Comparison of ENCODE assay signal across 8 cellular contexts in genomic region chr20:3818155-3819151, GRCh38. TPM values are rescaled to one million over a fixed set of nuclear protein-coding genes. Genes with fewer than 3 reads are reported as not detected.
DNase-seq lines count a peak whose midpoint lies in the region; ATAC-seq lines count a peak whose summit lies in the region.

No MANE protein-coding gene starts in this region.

- peak overlapping the region; percentile 55 for H3K27ac Mint-ChIP-seq in activated naive CD4-positive, alpha-beta T cell treated with anti-CD3 and anti-CD28 coated beads, Interleukin-2, amount 10 ng/mL, durations not matched to agents 7 days and 5 days
- H3K27ac Mint-ChIP-seq in activated naive CD4-positive, alpha-beta T cell treated with anti-CD3 and anti-CD28 coated beads, Interleukin-2, amount 50 U/mL, for 72 hours, result peak overlapping the region in 1 of 2 donors; percentile 96
- peak overlapping the region; percentile 96 for H3K27ac Mint-ChIP-seq in T-helper 17 cell

- peak overlapping the region; percentile 46 for H3K4ac ChIP-seq in neuronal stem cell (ENCODE audit: low read length)

- H3K4me3 ChIP-seq in neuronal stem cell (ENCODE audit: low read length in 2 of 2), result no peak overlapping the region

- no peak overlapping the region for H3K4me2 ChIP-seq in neuronal stem cell (ENCODE audit: insufficient read depth, low read length, poor library complexity, severe bottlenecking)

- no peak overlapping the region for H4K91ac ChIP-seq in neuronal stem cell (ENCODE audit: low read depth, low read length, poor library complexity)

- H4K8ac ChIP-seq in neuronal stem cell (ENCODE audit: low read depth, low read length), result no peak overlapping the region

- no peak overlapping the region for H3K9ac ChIP-seq in neuronal stem cell (ENCODE audit: low read depth, low read length, poor library complexity)

- H2BK15ac ChIP-seq in neuronal stem cell (ENCODE audit: low read length), result peak overlapping the region; percentile 20

- ATAC-seq in activated naive CD4-positive, alpha-beta T cell treated with anti-CD3 and anti-CD28 coated beads, Interleukin-2, amount 50 U/mL, for 72 hours, result no peak
- no peak for ATAC-seq in T-helper 17 cell
- no peak for ATAC-seq in GM18519 (IDR thresholded peaks at IDR 0.05; ENCODE audit: low FRiP score, unreplicated experiment)
- no peak for ATAC-seq in HG02981 (IDR thresholded peaks at IDR 0.05; ENCODE audit: unreplicated experiment)

- peak overlapping the region; percentile 18 for H3K23ac ChIP-seq in neuronal stem cell (ENCODE audit: low read depth, low read length, poor library complexity)

- H3K27ac ChIP-seq in neuronal stem cell (replicated peaks; ENCODE audit: low read length), result no peak overlapping the region

- no peaks in the 10 kb centered on the region for H3K9me3 ChIP-seq in T-helper 17 cell (ENCODE audit: control insufficient read depth, low read length, poor library complexity, severe bottlenecking)
- no peaks in the 10 kb centered on the region for H3K9me3 ChIP-seq in neuronal stem cell (replicated peaks in 1 of 2; ENCODE audit: control insufficient read depth in 2 of 2, insufficient read depth in 1 of 2, low read depth in 1 of 2, low read length in 2 of 2)

- no peak overlapping the region for H2BK5ac ChIP-seq in neuronal stem cell (ENCODE audit: low read length)

- H2BK120ac ChIP-seq in neuronal stem cell (ENCODE audit: low read depth, low read length), result peak overlapping the region; percentile 32

- CTCF ChIA-PET in activated naive CD4-positive, alpha-beta T cell treated with anti-CD3 and anti-CD28 coated beads, Interleukin-2, amount 10 ng/mL, durations not matched to agents 7 days and 5 days (lab: Charles Lee), result interaction anchor here (0.6 to 3.8 kb wide), 11 partner anchors 13 to 338 kb away, joined by 3 to 52 read pairs (median 7); partner anchors contain the start of genes ADISSP, CDC25B and CENPB

- no peaks in the 10 kb centered on the region for H3K27me3 ChIP-seq in neuronal stem cell (ENCODE audit: control insufficient read depth in 3 of 3, insufficient read depth in 3 of 3, low read depth in 1 of 3, low read length in 3 of 3)

- H3K36me3 ChIP-seq in neuronal stem cell (replicated peaks in 1 of 2; ENCODE audit: control insufficient read depth in 2 of 2, insufficient read depth in 2 of 2, low read length in 2 of 2), result peaks cover 0 to 14% of the 10 kb centered on the region in 2 donors

- no peaks in the 10 kb centered on the region for H3K9me3 Mint-ChIP-seq in activated naive CD4-positive, alpha-beta T cell treated with anti-CD3 and anti-CD28 coated beads, Interleukin-2, amount 10 ng/mL, durations not matched to agents 7 days and 5 days
- H3K9me3 Mint-ChIP-seq in activated naive CD4-positive, alpha-beta T cell treated with anti-CD3 and anti-CD28 coated beads, Interleukin-2, amount 50 U/mL, for 72 hours, result no peaks in the 10 kb centered on the region

- H2BK12ac ChIP-seq in neuronal stem cell (ENCODE audit: low read length), result peak overlapping the region; percentile 33

- H3K79me1 ChIP-seq in neuronal stem cell (ENCODE audit: low read depth, low read length), result peaks cover 3% of the 10 kb centered on the region

- H3K4me1 ChIP-seq in neuronal stem cell (ENCODE audit: control insufficient read depth in 2 of 2, insufficient read depth in 1 of 2, low read depth in 1 of 2, low read length in 2 of 2), result peaks cover 7 to 11% of the 10 kb centered on the region in 2 donors

- no peaks in the 10 kb centered on the region for H3K27me3 Mint-ChIP-seq in activated naive CD4-positive, alpha-beta T cell treated with anti-CD3 and anti-CD28 coated beads, Interleukin-2, amount 10 ng/mL, durations not matched to agents 7 days and 5 days
- no peaks in the 10 kb centered on the region for H3K27me3 Mint-ChIP-seq in T-helper 17 cell

- no peak overlapping the region for H3K14ac ChIP-seq in neuronal stem cell (ENCODE audit: low read length)

- peak overlapping the region; percentile 35 for H3K18ac ChIP-seq in neuronal stem cell (ENCODE audit: low read length)

- H2AK5ac ChIP-seq in neuronal stem cell (ENCODE audit: low read depth, low read length), result peak overlapping the region; percentile 67

- DNase-seq in activated naive CD4-positive, alpha-beta T cell treated with anti-CD3 and anti-CD28 coated beads, Interleukin-2, amount 10 ng/mL, durations not matched to agents 7 days and 5 days, result peak; percentile 36
- DNase-seq in activated naive CD4-positive, alpha-beta T cell treated with anti-CD3 and anti-CD28 coated beads, Interleukin-2, amount 50 U/mL, for 72 hours (ENCODE audit: low spot score in 2 of 2), result no peak
- DNase-seq in NCI-H1105 (lab: John Stamatoyannopoulos, UW) (peak; percentile 34), T-helper 17 cell (no peak), fibroblast of peridontal ligament (ENCODE audit: extremely low read depth) (peak; percentile 71), neuronal stem cell (ENCODE audit: low spot score) (no peak)

- H3K4me3 Mint-ChIP-seq in activated naive CD4-positive, alpha-beta T cell treated with anti-CD3 and anti-CD28 coated beads, Interleukin-2, amount 10 ng/mL, durations not matched to agents 7 days and 5 days, result no peak overlapping the region
- no peak overlapping the region for H3K4me3 Mint-ChIP-seq in T-helper 17 cell

- peaks cover 70% of the 10 kb centered on the region for H3K4me1 Mint-ChIP-seq in activated naive CD4-positive, alpha-beta T cell treated with anti-CD3 and anti-CD28 coated beads, Interleukin-2, amount 10 ng/mL, durations not matched to agents 7 days and 5 days
- peaks cover 31% of the 10 kb centered on the region for H3K4me1 Mint-ChIP-seq in T-helper 17 cell

- H3K36me3 Mint-ChIP-seq in activated naive CD4-positive, alpha-beta T cell treated with anti-CD3 and anti-CD28 coated beads, Interleukin-2, amount 10 ng/mL, durations not matched to agents 7 days and 5 days, result peaks cover 13% of the 10 kb centered on the region
- peaks cover 0 to 14% of the 10 kb centered on the region in 2 donors for H3K36me3 Mint-ChIP-seq in activated naive CD4-positive, alpha-beta T cell treated with anti-CD3 and anti-CD28 coated beads, Interleukin-2, amount 50 U/mL, for 72 hours
- no peaks in the 10 kb centered on the region for H3K36me3 Mint-ChIP-seq in T-helper 17 cell (ENCODE audit: low read depth)

- no CpG with 5 or more reads among the region's 8 CpGs for WGBS in neuronal stem cell (ENCODE audit: extremely low coverage in 2 of 2, insufficient read length in 2 of 2, insufficient replicate concordance in 1 of 2), 2 donors

- H2AFZ ChIP-seq in neuronal stem cell (ENCODE audit: low read length), result peak overlapping the region; percentile 39

RNA-seq across cellular contexts. Expression of gene AP5S1, which starts 1.9 kb away (rescaled TPM):
- 10 to 100 TPM; 10.6 to 17.8 TPM for total RNA-seq in activated naive CD4-positive, alpha-beta T cell treated with anti-CD3 and anti-CD28 coated beads, Interleukin-2, amount 50 U/mL, for 72 hours
- 10 to 100 TPM; 11.3 to 11.9 TPM for total RNA-seq in T-helper 17 cell
- 1.3 TPM for polyA plus RNA-seq in neuronal stem cell (2013, experiment 1 of 2)
- 1.3 TPM for polyA plus RNA-seq in neuronal stem cell (2013, experiment 2 of 2)

RNA-seq across cellular contexts. Expression of gene CDC25B, which starts 22.3 kb away (rescaled TPM):
- 100 to 1,000 TPM in 1 of 2 donors, 10 to 100 TPM in 1; 72.9 to 168 TPM for total RNA-seq in activated naive CD4-positive, alpha-beta T cell treated with anti-CD3 and anti-CD28 coated beads, Interleukin-2, amount 50 U/mL, for 72 hours
- 100 to 1,000 TPM; 220 to 223 TPM for total RNA-seq in T-helper 17 cell
- polyA plus RNA-seq in neuronal stem cell (2013, experiment 1 of 2), result 31.6 TPM
- 31.4 TPM for polyA plus RNA-seq in neuronal stem cell (2013, experiment 2 of 2)

RNA-seq across cellular contexts. Expression of gene MAVS, which starts 28.2 kb away (rescaled TPM):
- 10 to 100 TPM; 22.5 to 30.1 TPM for total RNA-seq in activated naive CD4-positive, alpha-beta T cell treated with anti-CD3 and anti-CD28 coated beads, Interleukin-2, amount 50 U/mL, for 72 hours
- total RNA-seq in T-helper 17 cell, result 10 to 100 TPM; 20.1 to 21.1 TPM
- 11.2 TPM for polyA plus RNA-seq in neuronal stem cell (2013, experiment 1 of 2)
- 11.6 TPM for polyA plus RNA-seq in neuronal stem cell (2013, experiment 2 of 2)

RNA-seq across cellular contexts. Expression of gene CENPB, which starts 31.9 kb away (rescaled TPM):
- 10 to 100 TPM; 34.4 to 48.1 TPM for total RNA-seq in activated naive CD4-positive, alpha-beta T cell treated with anti-CD3 and anti-CD28 coated beads, Interleukin-2, amount 50 U/mL, for 72 hours
- 10 to 100 TPM; 36.9 to 40.2 TPM for total RNA-seq in T-helper 17 cell
- polyA plus RNA-seq in neuronal stem cell (2013, experiment 1 of 2), result 21.7 TPM
- polyA plus RNA-seq in neuronal stem cell (2013, experiment 2 of 2), result 21.0 TPM

RNA-seq across cellular contexts. Expression of gene SPEF1, which starts 37.2 kb away (rescaled TPM):
- total RNA-seq in activated naive CD4-positive, alpha-beta T cell treated with anti-CD3 and anti-CD28 coated beads, Interleukin-2, amount 50 U/mL, for 72 hours, result under 1 TPM in 1 of 2 donors, not detected in 1; 0.14 TPM
- under 1 TPM in 1 of 2 donors, not detected in 1; 0.18 TPM for total RNA-seq in T-helper 17 cell
- polyA plus RNA-seq in neuronal stem cell (2013, experiment 1 of 2), result 0.13 TPM
- polyA plus RNA-seq in neuronal stem cell (2013, experiment 2 of 2), result 0.21 TPM

Comparison
In these comparisons a context has a peak if more than half of its experiments do, and no peak if none do; other contexts are left out.
1. DNase-seq: peak in activated naive CD4-positive, alpha-beta T cell treated with anti-CD3 and anti-CD28 coated beads, Interleukin-2, amount 10 ng/mL, durations not matched to agents 7 days and 5 days (single experiment), NCI-H1105 (single experiment) and fibroblast of peridontal ligament (single experiment); none in activated naive CD4-positive, alpha-beta T cell treated with anti-CD3 and anti-CD28 coated beads, Interleukin-2, amount 50 U/mL, for 72 hours (0 of 2), T-helper 17 cell (0 of 3) and neuronal stem cell (single experiment).